7 cellular contexts compared by ENCODE assay signal in genomic region chr1:10835423-10836421, GRCh38. TPM values are rescaled to one million over a fixed set of nuclear protein-coding genes. Genes with fewer than 3 reads are reported as not detected.
A peak's percentile ranks its signal among the peaks of the same experiment; 100 is the strongest.
DNase-seq lines count a peak whose midpoint lies in the region; ATAC-seq, FAIRE-seq and TF ChIP-seq lines count a peak whose summit lies in the region.

No MANE protein-coding gene starts in this region.

- intact Hi-C loops in kidney (cut with DNase I): no loop called here

- TF ChIP-seq CTCF in HFF-Myc (IDR thresholded peaks at IDR 0.05; ENCODE audit: low read depth, low read length, missing control alignments) (no peak), coronary artery (IDR thresholded peaks at IDR 0.05) (no peak), osteocyte (IDR thresholded peaks at IDR 0.05) (peak; percentile 9), kidney (IDR thresholded peaks at IDR 0.05; ENCODE audit: borderline replicate concordance, extremely low read depth, insufficient read depth) (no peak)

- no peaks in the 10 kb centered on the region for H3K36me3 ChIP-seq in kidney (ENCODE audit: control insufficient read depth in 1 of 2, insufficient read depth in 2 of 2, low read length in 2 of 2)

- FAIRE-seq in kidney (lab: Jason Lieb, UNC): no peak

- H3K4me1 Mint-ChIP-seq in osteocyte (ENCODE audit: unreplicated experiment): peaks cover 14% of the 10 kb centered on the region

- no peak overlapping the region for H3K9ac ChIP-seq in kidney (ENCODE audit: low read length in 2 of 2)

- H3K9me3 ChIP-seq in kidney (ENCODE audit: control insufficient read depth in 1 of 2, low read length in 2 of 2): no peaks in the 10 kb centered on the region

- ATAC-seq in HG02678 (IDR thresholded peaks at IDR 0.05; ENCODE audit: unreplicated experiment): no peak

- no peaks in the 10 kb centered on the region for H3K4me1 ChIP-seq in kidney (ENCODE audit: control insufficient read depth in 1 of 2, insufficient read depth in 1 of 2, low read depth in 1 of 2, low read length in 2 of 2)

- H3K27me3 Mint-ChIP-seq in osteocyte (ENCODE audit: unreplicated experiment): peaks cover 20% of the 10 kb centered on the region

- H3K4me3 ChIP-seq in HFF-Myc (replicated peaks; ENCODE audit: low read depth, low read length): no peak overlapping the region
- H3K4me3 ChIP-seq in coronary artery: peak overlapping the region; percentile 30
- H3K4me3 ChIP-seq in kidney (ENCODE audit: low read length in 2 of 2): no peak overlapping the region

- no peak overlapping the region for H3K4me3 Mint-ChIP-seq in osteocyte (ENCODE audit: unreplicated experiment)

- no peaks in the 10 kb centered on the region for H3K9me3 Mint-ChIP-seq in osteocyte (ENCODE audit: unreplicated experiment)

- DNase-seq in HFF-Myc (ENCODE audit: extremely low read depth, low read depth) (peak; percentile 9), NCI-H2227 (lab: John Stamatoyannopoulos, UW; ENCODE audit: unreplicated experiment) (peak; percentile 89), coronary artery (ENCODE audit: low spot score) (no peak), osteocyte (ENCODE audit: extremely low spot score, unreplicated experiment) (no peak), kidney (no peak), midbrain (lab: John Stamatoyannopoulos, UW) (no peak)

- H3K27ac ChIP-seq in coronary artery (no peak overlapping the region), kidney (ENCODE audit: low read depth in 2 of 2, low read length in 2 of 2) (no peak overlapping the region)

- no peak overlapping the region for H3K27ac Mint-ChIP-seq in osteocyte (ENCODE audit: unreplicated experiment)

- no peaks in the 10 kb centered on the region for H3K36me3 Mint-ChIP-seq in osteocyte (ENCODE audit: unreplicated experiment)

RNA-seq across cellular contexts. Expression of gene CASZ1, which starts 39.3 kb away (rescaled TPM):
- total RNA-seq in osteocyte (1.2 and 1.8 TPM in 2 replicates), kidney (33.0 TPM)
- 10.1 TPM for polyA plus RNA-seq in kidney (ENCODE audit: insufficient read depth, low read depth, low replicate concordance)

Comparison
In these comparisons a context has a peak if more than half of its experiments do, and no peak if none do; other contexts are left out.
1. DNase-seq: peak in HFF-Myc (single experiment) and NCI-H2227 (single experiment); none in coronary artery (single experiment), osteocyte (single experiment), kidney (single experiment) and midbrain (single experiment).
2. RNA of gene CASZ1, which starts 39.3 kb away (total RNA-seq): 33.0 TPM in kidney (single experiment); 1.2 to 1.8 TPM in osteocyte; every median in the first group is over 10 times any median in the second.